In genomic region chr9:79053613-79054012, GRCh38 we compare ENCODE assay signal across 20 cellular contexts.
A peak's percentile ranks its signal among the peaks of the same experiment; 100 is the strongest.
DNase-seq lines count a peak whose midpoint lies in the region; ATAC-seq and TF ChIP-seq lines count a peak whose summit lies in the region.
"Had no signal": no experiment of that assay in that cellular context is flagged by ENCODE, and none has a peak within 500 bp of the region (broad histone marks: within the 10 kb centered on the region; RNA-seq: fewer than 3 reads in every experiment).

No MANE protein-coding gene starts in this region.

- H4K20me1 ChIP-seq in GM23248 (ENCODE audit: insufficient read depth), result no peaks in the 10 kb centered on the region

- H3K27me3 Mint-ChIP-seq in endodermal cell (ENCODE audit: insufficient read depth), result no peaks in the 10 kb centered on the region
- no peaks in the 10 kb centered on the region for H3K27me3 Mint-ChIP-seq in Caco-2 (ENCODE audit: insufficient read depth, unreplicated experiment)
- H3K27me3 Mint-ChIP-seq: effector memory CD8-positive, alpha-beta T cell had no signal

- H3K27ac Mint-ChIP-seq in endodermal cell (no peak overlapping the region), Caco-2 (ENCODE audit: unreplicated experiment) (no peak overlapping the region)
- H3K27ac Mint-ChIP-seq: effector memory CD8-positive, alpha-beta T cell; nephron progenitor cell; T-helper 2 cell treated with Interferon-gamma antibody and Interleukin-4, amounts not matched to agents 5 μg/mL and 100 μg/mL, for 36 hours had no signal

- H2AFZ ChIP-seq in GM23248, result peak overlapping the region; percentile 9; the same call in 1 of the 2 replicates
- H2AFZ ChIP-seq: hepatocyte had no signal

- in situ Hi-C loops in GM23248 (cut with MboI), result no loop called here

- H3K4me3 ChIP-seq in GM23248, result no peak overlapping the region
- H3K4me3 ChIP-seq in endodermal cell (ENCODE audit: low read length), result no peak overlapping the region
- no peak overlapping the region for H3K4me3 ChIP-seq in Caco-2 (ENCODE audit: low read depth, low read length)
- H3K4me3 ChIP-seq: hepatocyte, SJSA1, spleen, tibial artery had no signal

- H3K4me3 Mint-ChIP-seq in endodermal cell, result no peak overlapping the region
- H3K4me3 Mint-ChIP-seq in Caco-2 (ENCODE audit: unreplicated experiment), result no peak overlapping the region
- H3K4me3 Mint-ChIP-seq: effector memory CD8-positive, alpha-beta T cell; nephron progenitor cell; T-helper 2 cell treated with Interferon-gamma antibody and Interleukin-4, amounts not matched to agents 5 μg/mL and 100 μg/mL, for 36 hours had no signal

- H3K9me3 Mint-ChIP-seq in endodermal cell, result no peaks in the 10 kb centered on the region
- H3K9me3 Mint-ChIP-seq in Caco-2 (ENCODE audit: unreplicated experiment), result no peaks in the 10 kb centered on the region
- H3K9me3 Mint-ChIP-seq: T-helper 2 cell treated with Interferon-gamma antibody and Interleukin-4, amounts not matched to agents 5 μg/mL and 100 μg/mL, for 36 hours had no signal

- H3K4me2 ChIP-seq in GM23248 (ENCODE audit: unreplicated experiment), result no peak overlapping the region
- H3K4me2 ChIP-seq: hepatocyte had no signal

- POLR2A ChIA-PET in Caco-2 (lab: Charles Lee), result no interaction called here

- no TSS peak for BruUV-seq in Caco-2 (replicated peaks; lab: Mats Ljungman, UMichigan)

- H3F3A ChIP-seq in GM23248 (ENCODE audit: insufficient read depth), result no peaks in the 10 kb centered on the region; the same call in 1 of the 2 replicates

- TF ChIP-seq CTCF in endodermal cell (conservative IDR thresholded peaks at IDR 0.05) (no peak), Caco-2 (IDR thresholded peaks at IDR 0.05; ENCODE audit: insufficient read depth in 1 of 2, low read depth in 1 of 2, low read length in 1 of 2, severe bottlenecking in 1 of 2, unreplicated experiment in 1 of 2) (no peak)

- 75 to 83% methylated on average over 3 of the region's 3 CpGs for WGBS in GM23248 (ENCODE audit: low coverage in 1 of 2, low lambda C conversion rate in 2 of 2, missing lambda C conversion rate in 2 of 2), 2 experiments
- WGBS in endodermal cell (ENCODE audit: insufficient coverage in 1 of 2, insufficient read length in 1 of 2), 2 experiments, result 83 to 86% methylated on average over 2 to 3 of the region's 3 CpGs

- no peak overlapping the region for H3K27ac ChIP-seq in GM23248
- H3K27ac ChIP-seq in endodermal cell (ENCODE audit: low read depth, low read length), result peak overlapping the region; percentile 4
- H3K27ac ChIP-seq: hepatocyte, SJSA1, spleen, tibial artery had no signal

- H3K36me3 Mint-ChIP-seq in endodermal cell (ENCODE audit: low read depth) (no peaks in the 10 kb centered on the region), Caco-2 (ENCODE audit: insufficient read depth, unreplicated experiment) (no peaks in the 10 kb centered on the region)

- peaks cover 12% of the 10 kb centered on the region for H3K4me1 ChIP-seq in GM23248 (ENCODE audit: insufficient read depth)
- no peaks in the 10 kb centered on the region for H3K4me1 ChIP-seq in endodermal cell (ENCODE audit: control insufficient read depth, insufficient read depth, low read length)
- H3K4me1 ChIP-seq in Caco-2, result no peaks in the 10 kb centered on the region
- H3K4me1 ChIP-seq: SJSA1, spleen, tibial artery had no signal

- no peaks in the 10 kb centered on the region for H3K9me3 ChIP-seq in GM23248 (ENCODE audit: low read depth)
- no peaks in the 10 kb centered on the region for H3K9me3 ChIP-seq in endodermal cell (ENCODE audit: control insufficient read depth, low read length)
- no peaks in the 10 kb centered on the region for H3K9me3 ChIP-seq in Caco-2
- H3K9me3 ChIP-seq: SJSA1, spleen, tibial artery had no signal

- DNase-seq in ELR (ENCODE audit: low read depth) (peak; percentile 9), GM23248 (no peak), NCI-H2081 treated with DMSO at 0.1 percent for 48 hours (lab: John Stamatoyannopoulos, UW) (peak; percentile 14), endodermal cell (no peak), NCI-H446 (lab: John Stamatoyannopoulos, UW) (no peak), Caco-2 (no peak)
- no peak for DNase-seq in activated CD4-positive, alpha-beta T cell treated with anti-CD3 and anti-CD28 coated beads for 1 hour
- DNase-seq: AML-193; amniotic stem cell; effector memory CD8-positive, alpha-beta T cell; HCEC 1CT; kidney glomerular epithelial cell; nephron progenitor cell; spleen; tibial artery had no signal

- no peaks in the 10 kb centered on the region for H3K9me2 ChIP-seq in GM23248 (ENCODE audit: insufficient read depth)

- intact Hi-C loops in Caco-2 (cut with micrococcal nuclease; ENCODE audit: unreplicated experiment), result no loop called here

- H3K79me2 ChIP-seq in GM23248 (ENCODE audit: insufficient read depth), result no peaks in the 10 kb centered on the region
- H3K79me2 ChIP-seq: hepatocyte had no signal

- H3K9ac ChIP-seq in GM23248 (no peak overlapping the region), endodermal cell (ENCODE audit: extremely low read depth, low read length, poor library complexity, severe bottlenecking) (no peak overlapping the region)

- no peak for ATAC-seq in HG03175 (IDR thresholded peaks at IDR 0.05; ENCODE audit: unreplicated experiment)
- ATAC-seq: activated CD4-positive, CD25-positive, alpha-beta regulatory T cell treated with anti-CD3 and anti-CD28 coated beads, Interleukin-2, amount 50 U/mL, for 24 hours; effector memory CD8-positive, alpha-beta T cell had no signal

- CTCF ChIA-PET in Caco-2 (lab: Charles Lee), result no interaction called here

- no peaks in the 10 kb centered on the region for H3K27me3 ChIP-seq in GM23248 (replicated peaks; ENCODE audit: insufficient read depth)
- no peaks in the 10 kb centered on the region for H3K27me3 ChIP-seq in endodermal cell (ENCODE audit: control insufficient read depth, insufficient read depth, low read length, poor library complexity, severe bottlenecking)
- H3K27me3 ChIP-seq in Caco-2 (replicated peaks; ENCODE audit: control insufficient read depth, insufficient read depth, low read length), result no peaks in the 10 kb centered on the region
- H3K27me3 ChIP-seq: hepatocyte, SJSA1, spleen, tibial artery had no signal

- H3K4me1 Mint-ChIP-seq in endodermal cell (no peaks in the 10 kb centered on the region), Caco-2 (ENCODE audit: low read depth, unreplicated experiment) (no peaks in the 10 kb centered on the region)
- H3K4me1 Mint-ChIP-seq: nephron progenitor cell had no signal

- H3K36me3 ChIP-seq in GM23248 (ENCODE audit: low read depth), result no peaks in the 10 kb centered on the region
- H3K36me3 ChIP-seq in endodermal cell (ENCODE audit: control insufficient read depth, insufficient read depth, low read length), result no peaks in the 10 kb centered on the region
- no peaks in the 10 kb centered on the region for H3K36me3 ChIP-seq in Caco-2 (ENCODE audit: control insufficient read depth, insufficient read depth, low read length)
- H3K36me3 ChIP-seq: SJSA1, spleen, tibial artery had no signal

Comparison
In these comparisons a context has a peak if more than half of its experiments do, and no peak if none do; other contexts are left out.
1. DNase-seq: peak in ELR (single experiment) and NCI-H2081 treated with DMSO at 0.1 percent for 48 hours (single experiment); none in GM23248 (single experiment), endodermal cell (single experiment), activated CD4-positive, alpha-beta T cell treated with anti-CD3 and anti-CD28 coated beads for 1 hour (single experiment), NCI-H446 (0 of 2) and Caco-2 (0 of 2).